Comparison of ENCODE assay signal across 8 cellular contexts in genomic region chr12:7933255-7933726, GRCh38. TPM values are rescaled to one million over a fixed set of nuclear protein-coding genes. Genes with fewer than 3 reads are reported as not detected.
A peak's percentile ranks its signal among the peaks of the same experiment; 100 is the strongest.
DNase-seq lines count a peak whose midpoint lies in the region; TF ChIP-seq lines count a peak whose summit lies in the region.

No MANE protein-coding gene starts in this region.

- H3K4me3 ChIP-seq in MG63 (peak overlapping the region; percentile 21), adipocyte (ENCODE audit: low read length) (peak overlapping the region; percentile 90), right atrium auricular region (peak overlapping the region; percentile 24 to 50), prostate gland (no peak overlapping the region), uterus (peak overlapping the region in 1 of 2 donors; percentile 43)

- H3K27me3 ChIP-seq in MG63 (no peaks in the 10 kb centered on the region), adipocyte (replicated peaks; ENCODE audit: control insufficient read depth, insufficient read depth, low read length) (no peaks in the 10 kb centered on the region), right atrium auricular region (no peaks in the 10 kb centered on the region), prostate gland (replicated peaks; ENCODE audit: insufficient read depth) (no peaks in the 10 kb centered on the region), uterus (no peaks in the 10 kb centered on the region)

- peak overlapping the region; percentile 94 for H3K9ac ChIP-seq in adipocyte (ENCODE audit: low read length)

- H3K36me3 ChIP-seq in MG63 (no peaks in the 10 kb centered on the region), adipocyte (ENCODE audit: control insufficient read depth, insufficient read depth, low read length, severe bottlenecking) (peaks cover 42% of the 10 kb centered on the region), right atrium auricular region (peaks cover 40% of the 10 kb centered on the region), prostate gland (no peaks in the 10 kb centered on the region), uterus (no peaks in the 10 kb centered on the region)

- peak; percentile 86 for DNase-seq in GM04504 (ENCODE audit: low read depth)
- DNase-seq in HCEC 1CT: peak; percentile 94
- DNase-seq in MG63: peak; percentile 79
- DNase-seq in SKM-1 treated with dmso at 0.1 percent for 144 hours (lab: John Stamatoyannopoulos, UW; ENCODE audit: unreplicated experiment): peak; percentile 82
- peak; percentile 95 for DNase-seq in adipocyte (ENCODE audit: low read depth)
- DNase-seq in right atrium auricular region (ENCODE audit: low spot score): peak; percentile 86
- peak; percentile 33 for DNase-seq in prostate gland (ENCODE audit: low spot score)
- DNase-seq in uterus: peak; percentile 64 to 82

- H3K4me1 ChIP-seq in adipocyte (ENCODE audit: control insufficient read depth, insufficient read depth, low read length) (peaks cover 28% of the 10 kb centered on the region), right atrium auricular region (no peaks in the 10 kb centered on the region), prostate gland (replicated peaks) (no peaks in the 10 kb centered on the region), uterus (no peaks in the 10 kb centered on the region)

- intact Hi-C loops in prostate gland (cut with DNase I) (loop anchor here (2.0 to 5.0 kb wide), 2 partner anchors 62 to 71 kb away; no protein-coding TSS in a partner anchor), uterus (cut with DNase I; ENCODE audit: low total_unique reads) (loop anchor here (10.0 kb wide), 1 partner anchor 62 kb away; no protein-coding TSS in a partner anchor)

- H3K27ac ChIP-seq in right atrium auricular region (peak overlapping the region; percentile 81), prostate gland (peak overlapping the region; percentile 29 to 45), uterus (peak overlapping the region; percentile 88 to 93)

- H3K9me3 ChIP-seq in MG63 (no peaks in the 10 kb centered on the region), adipocyte (ENCODE audit: control insufficient read depth, low read length) (no peaks in the 10 kb centered on the region), right atrium auricular region (no peaks in the 10 kb centered on the region), prostate gland (no peaks in the 10 kb centered on the region), uterus (no peaks in the 10 kb centered on the region)

- TF ChIP-seq CTCF in right atrium auricular region (IDR thresholded peaks at IDR 0.05) (peak; percentile 50 to 79), prostate gland (IDR thresholded peaks at IDR 0.05) (peak; percentile 14 to 64 (median 56)), uterus (IDR thresholded peaks at IDR 0.05) (peak; percentile 73 to 87 (median 82))

- TF ChIP-seq POLR2A in prostate gland (IDR thresholded peaks at IDR 0.05) (peak; percentile 15), uterus (IDR thresholded peaks at IDR 0.05) (peak; percentile 47 to 53)

- WGBS in prostate gland: 6% methylated on average over 7 of the region's 7 CpGs

RNA-seq across cellular contexts. Expression of gene SLC2A3, which starts 2.7 kb away (rescaled TPM):
- 0.72 and 2.1 TPM in 2 replicates for total RNA-seq in MG63 (2014; rRNA removed; shearing (Covaris generic); ENCODE audit: low replicate concordance)
- total RNA-seq in right atrium auricular region: 10 to 100 TPM; 13.7 to 17.5 TPM
- total RNA-seq in prostate gland: 10 to 100 TPM in 1 of 2 donors, 1 to 10 TPM in 1; 4.1 to 21.2 TPM
- total RNA-seq in uterus: 10 to 100 TPM in 3 of 4 donors, 1 to 10 TPM in 1; 8.2 to 64.1 (median 48.0) TPM

Comparison
In these comparisons a context has a peak if more than half of its experiments do, and no peak if none do; other contexts are left out.
1. DNase-seq: peak in every context shown above with its lines; median percentile 95 in adipocyte; 94 in HCEC 1CT; 86 in GM04504; 86 in right atrium auricular region; 82 in SKM-1 treated with dmso at 0.1 percent for 144 hours; 79 in MG63; 73 in uterus; 33 in prostate gland.
2. H3K4me3 ChIP-seq: peak in MG63 (single experiment), adipocyte (single experiment) and right atrium auricular region (2 of 2); none in prostate gland (0 of 2).
3. H3K27ac ChIP-seq: peak in every context shown above with its lines; median percentile 90 in uterus; 81 in right atrium auricular region; 37 in prostate gland.
4. Peak in every context shown above with its lines, with median percentiles within 50 percentile points of each other: CTCF ChIP-seq.